ENCODE assay signal across 1 cellular context in the genomic region with DNA sequence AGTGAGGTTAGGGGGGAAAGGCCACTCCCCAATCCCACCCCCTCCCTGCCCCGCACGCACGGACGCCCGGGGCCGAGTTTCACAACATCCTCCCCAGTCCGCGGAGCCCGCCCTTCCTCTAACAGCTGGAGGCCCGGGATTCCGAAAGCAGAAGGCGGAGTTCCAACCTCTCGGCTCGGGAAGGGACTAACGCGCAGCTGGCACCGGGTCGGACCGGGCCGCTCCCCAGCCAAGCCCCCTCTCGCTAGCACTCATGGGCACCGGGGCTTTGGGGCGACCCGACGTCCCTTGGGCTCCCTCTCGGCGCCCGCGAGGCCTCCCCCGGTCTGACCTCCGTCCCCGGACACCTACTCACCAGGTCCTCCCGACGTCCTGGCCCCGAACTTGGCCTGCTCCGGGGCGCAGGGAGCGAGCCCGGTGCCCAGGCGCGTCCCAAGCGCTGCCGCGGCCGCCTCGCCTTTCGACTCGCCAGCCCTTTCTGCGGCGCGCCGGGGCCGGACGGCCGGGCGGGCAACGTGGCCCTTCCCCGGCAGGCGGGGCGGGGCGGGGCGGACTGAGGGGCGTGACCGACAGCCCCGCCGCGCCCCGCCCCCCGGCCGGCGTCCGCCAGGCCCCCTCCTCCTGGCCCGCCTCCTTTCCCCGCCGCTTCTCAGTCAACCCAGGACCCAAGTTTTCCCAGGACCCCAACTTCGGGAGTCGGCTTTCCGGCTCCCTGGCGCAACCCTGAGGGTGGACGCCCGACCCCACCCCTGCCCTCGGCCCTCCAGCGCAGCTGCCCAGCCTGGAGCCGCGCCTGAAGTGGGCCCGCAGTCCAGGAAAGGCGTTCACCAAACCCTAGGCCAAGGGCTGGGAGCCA.
TF ChIP-seq lines count a peak whose summit lies in the region.

A gene (minus strand): TSS at position 482 of the 856 bp plus-strand sequence. CDS start 9,835 bp downstream, outside the sequence.

TF ChIP-seq in K562, 482 proteins besides CTCF, POLR2A, EP300 and RAD21 (continued from another document and continues in another):
- TF ChIP-seq POLR2AphosphoS2 (IDR thresholded peaks at IDR 0.05; ENCODE audit: low read length) (0 out of 2 replicates have a peak, but pooled peaks have one; percentile 46), NONO (IDR thresholded peaks at IDR 0.05; ENCODE audit: low read depth in 2 of 2, low read length in 1 of 2) (peak; percentile 75 to 86; a peak in 3 of 4 replicates), ATF7 (IDR thresholded peaks at IDR 0.05) (peak; percentile 46; the same call in 1 of the 2 replicates), MYC (IDR thresholded peaks at IDR 0.05; ENCODE audit: low read depth, low read length) (peak; percentile 71), MYC (CRISPR knock-in tag; IDR thresholded peaks at IDR 0.05; ENCODE audit: borderline replicate concordance, low read depth) (peak; percentile 34; the same call in 1 of the 2 replicates), RBM15 (IDR thresholded peaks at IDR 0.05; ENCODE audit: insufficient read depth, low read length) (no peak), KLF10 (CRISPR knock-in tag; IDR thresholded peaks at IDR 0.05) (no peak), POLR2G (IDR thresholded peaks at IDR 0.05; ENCODE audit: low read depth, low read length) (peak; percentile 96), GATAD2B (IDR thresholded peaks at IDR 0.05; ENCODE audit: borderline replicate concordance) (no peak), RBM22 (IDR thresholded peaks at IDR 0.05; ENCODE audit: low read depth, low read length, poor library complexity, severe bottlenecking) (no peak), IRF2 (CRISPR knock-in tag; IDR thresholded peaks at IDR 0.05) (no peak), RBBP5 (IDR thresholded peaks at IDR 0.05; ENCODE audit: borderline replicate concordance, insufficient read depth, low read length, poor library complexity, severe bottlenecking) (peak; percentile 53), ZNF224 (CRISPR knock-in tag; IDR thresholded peaks at IDR 0.05) (no peak), ZNF311 (CRISPR knock-in tag; IDR thresholded peaks at IDR 0.05) (no peak), NR2C2 (CRISPR knock-in tag; IDR thresholded peaks at IDR 0.05) (peak; percentile 59; the same call in 1 of the 2 replicates), NR2C2 (tag; IDR thresholded peaks at IDR 0.05) (0 out of 2 replicates have a peak, but pooled peaks have one; percentile 28), PTRF (tag; IDR thresholded peaks at IDR 0.05) (no peak), GABPB1 (CRISPR knock-in tag; IDR thresholded peaks at IDR 0.05) (no peak), TGIF2 (CRISPR knock-in tag; IDR thresholded peaks at IDR 0.05) (no peak), SP2 (IDR thresholded peaks at IDR 0.05; ENCODE audit: extremely low read depth, low read depth, low read length, poor library complexity, severe bottlenecking) (no peak), WHSC1 (IDR thresholded peaks at IDR 0.05; ENCODE audit: low read length) (no peak), RAD51 (IDR thresholded peaks at IDR 0.05; ENCODE audit: borderline replicate concordance, low read depth) (no peak), NFXL1 (CRISPR knock-in tag; IDR thresholded peaks at IDR 0.05) (no peak), HMG20A (CRISPR knock-in tag; conservative IDR thresholded peaks at IDR 0.05) (no peak), LEF1 (IDR thresholded peaks at IDR 0.05) (no peak), RFX1 (IDR thresholded peaks at IDR 0.05) (no peak), LCOR (CRISPR knock-in tag; IDR thresholded peaks at IDR 0.05) (no peak; the same call in 1 of the 2 replicates), CREBBP (IDR thresholded peaks at IDR 0.05; ENCODE audit: low read depth, low read length) (no peak), STAT5A (IDR thresholded peaks at IDR 0.05; ENCODE audit: borderline replicate concordance, low read length) (no peak), MAFF (IDR thresholded peaks at IDR 0.05; ENCODE audit: low read length) (no peak), ZNF165 (CRISPR knock-in tag; IDR thresholded peaks at IDR 0.05; ENCODE audit: borderline replicate concordance) (no peak)
- TF ChIP-seq, protein P1, sequence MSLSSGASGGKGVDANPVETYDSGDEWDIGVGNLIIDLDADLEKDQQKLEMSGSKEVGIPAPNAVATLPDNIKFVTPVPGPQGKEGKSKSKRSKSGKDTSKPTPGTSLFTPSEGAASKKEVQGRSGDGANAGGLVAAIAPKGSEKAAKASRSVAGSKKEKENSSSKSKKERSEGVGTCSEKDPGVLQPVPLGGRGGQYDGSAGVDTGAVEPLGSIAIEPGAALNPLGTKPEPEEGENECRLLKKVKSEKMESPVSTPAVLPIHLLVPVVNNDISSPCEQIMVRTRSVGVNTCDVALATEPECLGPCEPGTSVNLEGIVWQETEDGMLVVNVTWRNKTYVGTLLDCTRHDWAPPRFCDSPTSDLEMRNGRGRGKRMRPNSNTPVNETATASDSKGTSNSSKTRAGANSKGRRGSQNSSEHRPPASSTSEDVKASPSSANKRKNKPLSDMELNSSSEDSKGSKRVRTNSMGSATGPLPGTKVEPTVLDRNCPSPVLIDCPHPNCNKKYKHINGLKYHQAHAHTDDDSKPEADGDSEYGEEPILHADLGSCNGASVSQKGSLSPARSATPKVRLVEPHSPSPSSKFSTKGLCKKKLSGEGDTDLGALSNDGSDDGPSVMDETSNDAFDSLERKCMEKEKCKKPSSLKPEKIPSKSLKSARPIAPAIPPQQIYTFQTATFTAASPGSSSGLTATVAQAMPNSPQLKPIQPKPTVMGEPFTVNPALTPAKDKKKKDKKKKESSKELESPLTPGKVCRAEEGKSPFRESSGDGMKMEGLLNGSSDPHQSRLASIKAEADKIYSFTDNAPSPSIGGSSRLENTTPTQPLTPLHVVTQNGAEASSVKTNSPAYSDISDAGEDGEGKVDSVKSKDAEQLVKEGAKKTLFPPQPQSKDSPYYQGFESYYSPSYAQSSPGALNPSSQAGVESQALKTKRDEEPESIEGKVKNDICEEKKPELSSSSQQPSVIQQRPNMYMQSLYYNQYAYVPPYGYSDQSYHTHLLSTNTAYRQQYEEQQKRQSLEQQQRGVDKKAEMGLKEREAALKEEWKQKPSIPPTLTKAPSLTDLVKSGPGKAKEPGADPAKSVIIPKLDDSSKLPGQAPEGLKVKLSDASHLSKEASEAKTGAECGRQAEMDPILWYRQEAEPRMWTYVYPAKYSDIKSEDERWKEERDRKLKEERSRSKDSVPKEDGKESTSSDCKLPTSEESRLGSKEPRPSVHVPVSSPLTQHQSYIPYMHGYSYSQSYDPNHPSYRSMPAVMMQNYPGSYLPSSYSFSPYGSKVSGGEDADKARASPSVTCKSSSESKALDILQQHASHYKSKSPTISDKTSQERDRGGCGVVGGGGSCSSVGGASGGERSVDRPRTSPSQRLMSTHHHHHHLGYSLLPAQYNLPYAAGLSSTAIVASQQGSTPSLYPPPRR (CRISPR knock-in tag; IDR thresholded peaks at IDR 0.05; ENCODE audit: borderline replicate concordance), result no peak
- TF ChIP-seq, protein P2, sequence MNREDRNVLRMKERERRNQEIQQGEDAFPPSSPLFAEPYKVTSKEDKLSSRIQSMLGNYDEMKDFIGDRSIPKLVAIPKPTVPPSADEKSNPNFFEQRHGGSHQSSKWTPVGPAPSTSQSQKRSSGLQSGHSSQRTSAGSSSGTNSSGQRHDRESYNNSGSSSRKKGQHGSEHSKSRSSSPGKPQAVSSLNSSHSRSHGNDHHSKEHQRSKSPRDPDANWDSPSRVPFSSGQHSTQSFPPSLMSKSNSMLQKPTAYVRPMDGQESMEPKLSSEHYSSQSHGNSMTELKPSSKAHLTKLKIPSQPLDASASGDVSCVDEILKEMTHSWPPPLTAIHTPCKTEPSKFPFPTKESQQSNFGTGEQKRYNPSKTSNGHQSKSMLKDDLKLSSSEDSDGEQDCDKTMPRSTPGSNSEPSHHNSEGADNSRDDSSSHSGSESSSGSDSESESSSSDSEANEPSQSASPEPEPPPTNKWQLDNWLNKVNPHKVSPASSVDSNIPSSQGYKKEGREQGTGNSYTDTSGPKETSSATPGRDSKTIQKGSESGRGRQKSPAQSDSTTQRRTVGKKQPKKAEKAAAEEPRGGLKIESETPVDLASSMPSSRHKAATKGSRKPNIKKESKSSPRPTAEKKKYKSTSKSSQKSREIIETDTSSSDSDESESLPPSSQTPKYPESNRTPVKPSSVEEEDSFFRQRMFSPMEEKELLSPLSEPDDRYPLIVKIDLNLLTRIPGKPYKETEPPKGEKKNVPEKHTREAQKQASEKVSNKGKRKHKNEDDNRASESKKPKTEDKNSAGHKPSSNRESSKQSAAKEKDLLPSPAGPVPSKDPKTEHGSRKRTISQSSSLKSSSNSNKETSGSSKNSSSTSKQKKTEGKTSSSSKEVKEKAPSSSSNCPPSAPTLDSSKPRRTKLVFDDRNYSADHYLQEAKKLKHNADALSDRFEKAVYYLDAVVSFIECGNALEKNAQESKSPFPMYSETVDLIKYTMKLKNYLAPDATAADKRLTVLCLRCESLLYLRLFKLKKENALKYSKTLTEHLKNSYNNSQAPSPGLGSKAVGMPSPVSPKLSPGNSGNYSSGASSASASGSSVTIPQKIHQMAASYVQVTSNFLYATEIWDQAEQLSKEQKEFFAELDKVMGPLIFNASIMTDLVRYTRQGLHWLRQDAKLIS (CRISPR knock-in tag; IDR thresholded peaks at IDR 0.05), result no peak
- TF ChIP-seq, protein P3, sequence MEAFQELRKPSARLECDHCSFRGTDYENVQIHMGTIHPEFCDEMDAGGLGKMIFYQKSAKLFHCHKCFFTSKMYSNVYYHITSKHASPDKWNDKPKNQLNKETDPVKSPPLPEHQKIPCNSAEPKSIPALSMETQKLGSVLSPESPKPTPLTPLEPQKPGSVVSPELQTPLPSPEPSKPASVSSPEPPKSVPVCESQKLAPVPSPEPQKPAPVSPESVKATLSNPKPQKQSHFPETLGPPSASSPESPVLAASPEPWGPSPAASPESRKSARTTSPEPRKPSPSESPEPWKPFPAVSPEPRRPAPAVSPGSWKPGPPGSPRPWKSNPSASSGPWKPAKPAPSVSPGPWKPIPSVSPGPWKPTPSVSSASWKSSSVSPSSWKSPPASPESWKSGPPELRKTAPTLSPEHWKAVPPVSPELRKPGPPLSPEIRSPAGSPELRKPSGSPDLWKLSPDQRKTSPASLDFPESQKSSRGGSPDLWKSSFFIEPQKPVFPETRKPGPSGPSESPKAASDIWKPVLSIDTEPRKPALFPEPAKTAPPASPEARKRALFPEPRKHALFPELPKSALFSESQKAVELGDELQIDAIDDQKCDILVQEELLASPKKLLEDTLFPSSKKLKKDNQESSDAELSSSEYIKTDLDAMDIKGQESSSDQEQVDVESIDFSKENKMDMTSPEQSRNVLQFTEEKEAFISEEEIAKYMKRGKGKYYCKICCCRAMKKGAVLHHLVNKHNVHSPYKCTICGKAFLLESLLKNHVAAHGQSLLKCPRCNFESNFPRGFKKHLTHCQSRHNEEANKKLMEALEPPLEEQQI (IDR thresholded peaks at IDR 0.05), result no peak
- TF ChIP-seq, protein P4, sequence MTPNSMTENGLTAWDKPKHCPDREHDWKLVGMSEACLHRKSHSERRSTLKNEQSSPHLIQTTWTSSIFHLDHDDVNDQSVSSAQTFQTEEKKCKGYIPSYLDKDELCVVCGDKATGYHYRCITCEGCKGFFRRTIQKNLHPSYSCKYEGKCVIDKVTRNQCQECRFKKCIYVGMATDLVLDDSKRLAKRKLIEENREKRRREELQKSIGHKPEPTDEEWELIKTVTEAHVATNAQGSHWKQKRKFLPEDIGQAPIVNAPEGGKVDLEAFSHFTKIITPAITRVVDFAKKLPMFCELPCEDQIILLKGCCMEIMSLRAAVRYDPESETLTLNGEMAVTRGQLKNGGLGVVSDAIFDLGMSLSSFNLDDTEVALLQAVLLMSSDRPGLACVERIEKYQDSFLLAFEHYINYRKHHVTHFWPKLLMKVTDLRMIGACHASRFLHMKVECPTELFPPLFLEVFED (CRISPR knock-in tag; conservative IDR thresholded peaks at IDR 0.05), result no peak
- TF ChIP-seq, protein P5, sequence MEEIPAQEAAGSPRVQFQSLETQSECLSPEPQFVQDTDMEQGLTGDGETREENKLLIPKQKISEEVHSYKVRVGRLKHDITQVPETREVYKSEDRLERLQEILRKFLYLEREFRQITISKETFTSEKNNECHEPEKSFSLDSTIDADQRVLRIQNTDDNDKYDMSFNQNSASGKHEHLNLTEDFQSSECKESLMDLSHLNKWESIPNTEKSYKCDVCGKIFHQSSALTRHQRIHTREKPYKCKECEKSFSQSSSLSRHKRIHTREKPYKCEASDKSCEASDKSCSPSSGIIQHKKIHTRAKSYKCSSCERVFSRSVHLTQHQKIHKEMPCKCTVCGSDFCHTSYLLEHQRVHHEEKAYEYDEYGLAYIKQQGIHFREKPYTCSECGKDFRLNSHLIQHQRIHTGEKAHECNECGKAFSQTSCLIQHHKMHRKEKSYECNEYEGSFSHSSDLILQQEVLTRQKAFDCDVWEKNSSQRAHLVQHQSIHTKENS (CRISPR knock-in tag; IDR thresholded peaks at IDR 0.05), result no peak
- TF ChIP-seq, protein P6, sequence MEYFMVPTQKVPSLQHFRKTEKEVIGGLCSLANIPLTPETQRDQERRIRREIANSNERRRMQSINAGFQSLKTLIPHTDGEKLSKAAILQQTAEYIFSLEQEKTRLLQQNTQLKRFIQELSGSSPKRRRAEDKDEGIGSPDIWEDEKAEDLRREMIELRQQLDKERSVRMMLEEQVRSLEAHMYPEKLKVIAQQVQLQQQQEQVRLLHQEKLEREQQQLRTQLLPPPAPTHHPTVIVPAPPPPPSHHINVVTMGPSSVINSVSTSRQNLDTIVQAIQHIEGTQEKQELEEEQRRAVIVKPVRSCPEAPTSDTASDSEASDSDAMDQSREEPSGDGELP (CRISPR knock-in tag; IDR thresholded peaks at IDR 0.05; ENCODE audit: borderline replicate concordance), result peak; percentile 98
- TF ChIP-seq, protein P7, sequence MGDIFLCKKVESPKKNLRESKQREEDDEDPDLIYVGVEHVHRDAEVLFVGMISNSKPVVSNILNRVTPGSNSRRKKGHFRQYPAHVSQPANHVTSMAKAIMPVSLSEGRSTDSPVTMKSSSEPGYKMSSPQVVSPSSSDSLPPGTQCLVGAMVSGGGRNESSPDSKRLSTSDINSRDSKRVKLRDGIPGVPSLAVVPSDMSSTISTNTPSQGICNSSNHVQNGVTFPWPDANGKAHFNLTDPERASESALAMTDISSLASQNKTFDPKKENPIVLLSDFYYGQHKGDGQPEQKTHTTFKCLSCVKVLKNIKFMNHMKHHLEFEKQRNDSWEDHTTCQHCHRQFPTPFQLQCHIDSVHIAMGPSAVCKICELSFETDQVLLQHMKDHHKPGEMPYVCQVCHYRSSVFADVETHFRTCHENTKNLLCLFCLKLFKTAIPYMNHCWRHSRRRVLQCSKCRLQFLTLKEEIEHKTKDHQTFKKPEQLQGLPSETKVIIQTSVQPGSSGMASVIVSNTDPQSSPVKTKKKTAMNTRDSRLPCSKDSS (IDR thresholded peaks at IDR 0.05; ENCODE audit: low read depth, partially characterized antibody), result no peak
- TF ChIP-seq, protein P8, sequence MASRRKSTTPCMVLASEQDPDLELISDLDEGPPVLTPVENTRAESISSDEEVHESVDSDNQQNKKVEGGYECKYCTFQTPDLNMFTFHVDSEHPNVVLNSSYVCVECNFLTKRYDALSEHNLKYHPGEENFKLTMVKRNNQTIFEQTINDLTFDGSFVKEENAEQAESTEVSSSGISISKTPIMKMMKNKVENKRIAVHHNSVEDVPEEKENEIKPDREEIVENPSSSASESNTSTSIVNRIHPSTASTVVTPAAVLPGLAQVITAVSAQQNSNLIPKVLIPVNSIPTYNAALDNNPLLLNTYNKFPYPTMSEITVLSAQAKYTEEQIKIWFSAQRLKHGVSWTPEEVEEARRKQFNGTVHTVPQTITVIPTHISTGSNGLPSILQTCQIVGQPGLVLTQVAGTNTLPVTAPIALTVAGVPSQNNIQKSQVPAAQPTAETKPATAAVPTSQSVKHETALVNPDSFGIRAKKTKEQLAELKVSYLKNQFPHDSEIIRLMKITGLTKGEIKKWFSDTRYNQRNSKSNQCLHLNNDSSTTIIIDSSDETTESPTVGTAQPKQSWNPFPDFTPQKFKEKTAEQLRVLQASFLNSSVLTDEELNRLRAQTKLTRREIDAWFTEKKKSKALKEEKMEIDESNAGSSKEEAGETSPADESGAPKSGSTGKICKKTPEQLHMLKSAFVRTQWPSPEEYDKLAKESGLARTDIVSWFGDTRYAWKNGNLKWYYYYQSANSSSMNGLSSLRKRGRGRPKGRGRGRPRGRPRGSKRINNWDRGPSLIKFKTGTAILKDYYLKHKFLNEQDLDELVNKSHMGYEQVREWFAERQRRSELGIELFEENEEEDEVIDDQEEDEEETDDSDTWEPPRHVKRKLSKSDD (conservative IDR thresholded peaks at IDR 0.05; ENCODE audit: low read length), result no peak
